1 cellular context compared by ENCODE assay signal in genomic region chr11:123550620-123550917, GRCh38.
TF ChIP-seq lines count a peak whose summit lies in the region.

No MANE protein-coding gene starts in this region.

TF ChIP-seq in IMR-90, 13 proteins besides CTCF, POLR2A, EP300 and RAD21:
- TF ChIP-seq NFE2L2 (IDR thresholded peaks at IDR 0.05; ENCODE audit: low read depth, low read length) (no peak), RFX5 (IDR thresholded peaks at IDR 0.05; ENCODE audit: low read depth, low read length) (no peak), MAZ (IDR thresholded peaks at IDR 0.05; ENCODE audit: borderline replicate concordance, low read depth, low read length) (no peak), BHLHE40 (IDR thresholded peaks at IDR 0.05; ENCODE audit: low read depth, low read length) (no peak)
